1 cellular context compared by ENCODE assay signal in genomic region chrX:53738370-53738909, GRCh38.
A peak's percentile ranks its signal among the peaks of the same experiment; 100 is the strongest.
TF ChIP-seq lines count a peak whose summit lies in the region.

No MANE protein-coding gene starts in this region.

TF ChIP-seq in GM12878, 131 proteins besides CTCF, POLR2A, EP300 and RAD21:
- TF ChIP-seq HCFC1 (IDR thresholded peaks at IDR 0.05; ENCODE audit: low read length) (no peak), E2F8 (IDR thresholded peaks at IDR 0.05; ENCODE audit: low read depth, partially characterized antibody) (no peak), SMAD1 (IDR thresholded peaks at IDR 0.05; ENCODE audit: low read depth, partially characterized antibody) (no peak), FOS (IDR thresholded peaks at IDR 0.05; ENCODE audit: borderline replicate concordance, extremely low read depth, insufficient read length) (no peak), BCL11A (IDR thresholded peaks at IDR 0.05; ENCODE audit: low read depth, low read length) (no peak), KAT2A (conservative IDR thresholded peaks at IDR 0.05; ENCODE audit: control insufficient read depth, low read depth, low read length) (no peak), TCF12 (IDR thresholded peaks at IDR 0.05; ENCODE audit: low read depth, low read length) (no peak), SP1 (IDR thresholded peaks at IDR 0.05; ENCODE audit: low read depth, low read length) (no peak), JUNB (IDR thresholded peaks at IDR 0.05) (0 out of 2 replicates have a peak, but pooled peaks have one; percentile 11), RUNX3 (IDR thresholded peaks at IDR 0.05; ENCODE audit: low read length) (peak; percentile 8; the same call in 1 of the 2 replicates), IRF4 (IDR thresholded peaks at IDR 0.05; ENCODE audit: low read depth, low read length) (no peak), POLR2AphosphoS2 (IDR thresholded peaks at IDR 0.05; ENCODE audit: low read depth, low read length) (no peak)
- TF ChIP-seq, protein P1, sequence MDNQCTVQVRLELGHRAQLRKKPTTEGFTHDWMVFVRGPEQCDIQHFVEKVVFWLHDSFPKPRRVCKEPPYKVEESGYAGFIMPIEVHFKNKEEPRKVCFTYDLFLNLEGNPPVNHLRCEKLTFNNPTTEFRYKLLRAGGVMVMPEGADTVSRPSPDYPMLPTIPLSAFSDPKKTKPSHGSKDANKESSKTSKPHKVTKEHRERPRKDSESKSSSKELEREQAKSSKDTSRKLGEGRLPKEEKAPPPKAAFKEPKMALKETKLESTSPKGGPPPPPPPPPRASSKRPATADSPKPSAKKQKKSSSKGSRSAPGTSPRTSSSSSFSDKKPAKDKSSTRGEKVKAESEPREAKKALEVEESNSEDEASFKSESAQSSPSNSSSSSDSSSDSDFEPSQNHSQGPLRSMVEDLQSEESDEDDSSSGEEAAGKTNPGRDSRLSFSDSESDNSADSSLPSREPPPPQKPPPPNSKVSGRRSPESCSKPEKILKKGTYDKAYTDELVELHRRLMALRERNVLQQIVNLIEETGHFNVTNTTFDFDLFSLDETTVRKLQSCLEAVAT (IDR thresholded peaks at IDR 0.05), result no peak
- TF ChIP-seq, protein P2, sequence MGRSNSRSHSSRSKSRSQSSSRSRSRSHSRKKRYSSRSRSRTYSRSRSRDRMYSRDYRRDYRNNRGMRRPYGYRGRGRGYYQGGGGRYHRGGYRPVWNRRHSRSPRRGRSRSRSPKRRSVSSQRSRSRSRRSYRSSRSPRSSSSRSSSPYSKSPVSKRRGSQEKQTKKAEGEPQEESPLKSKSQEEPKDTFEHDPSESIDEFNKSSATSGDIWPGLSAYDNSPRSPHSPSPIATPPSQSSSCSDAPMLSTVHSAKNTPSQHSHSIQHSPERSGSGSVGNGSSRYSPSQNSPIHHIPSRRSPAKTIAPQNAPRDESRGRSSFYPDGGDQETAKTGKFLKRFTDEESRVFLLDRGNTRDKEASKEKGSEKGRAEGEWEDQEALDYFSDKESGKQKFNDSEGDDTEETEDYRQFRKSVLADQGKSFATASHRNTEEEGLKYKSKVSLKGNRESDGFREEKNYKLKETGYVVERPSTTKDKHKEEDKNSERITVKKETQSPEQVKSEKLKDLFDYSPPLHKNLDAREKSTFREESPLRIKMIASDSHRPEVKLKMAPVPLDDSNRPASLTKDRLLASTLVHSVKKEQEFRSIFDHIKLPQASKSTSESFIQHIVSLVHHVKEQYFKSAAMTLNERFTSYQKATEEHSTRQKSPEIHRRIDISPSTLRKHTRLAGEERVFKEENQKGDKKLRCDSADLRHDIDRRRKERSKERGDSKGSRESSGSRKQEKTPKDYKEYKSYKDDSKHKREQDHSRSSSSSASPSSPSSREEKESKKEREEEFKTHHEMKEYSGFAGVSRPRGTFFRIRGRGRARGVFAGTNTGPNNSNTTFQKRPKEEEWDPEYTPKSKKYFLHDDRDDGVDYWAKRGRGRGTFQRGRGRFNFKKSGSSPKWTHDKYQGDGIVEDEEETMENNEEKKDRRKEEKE (IDR thresholded peaks at IDR 0.05), result no peak
